ENCODE assay signal across 8 cellular contexts in the genomic region with DNA sequence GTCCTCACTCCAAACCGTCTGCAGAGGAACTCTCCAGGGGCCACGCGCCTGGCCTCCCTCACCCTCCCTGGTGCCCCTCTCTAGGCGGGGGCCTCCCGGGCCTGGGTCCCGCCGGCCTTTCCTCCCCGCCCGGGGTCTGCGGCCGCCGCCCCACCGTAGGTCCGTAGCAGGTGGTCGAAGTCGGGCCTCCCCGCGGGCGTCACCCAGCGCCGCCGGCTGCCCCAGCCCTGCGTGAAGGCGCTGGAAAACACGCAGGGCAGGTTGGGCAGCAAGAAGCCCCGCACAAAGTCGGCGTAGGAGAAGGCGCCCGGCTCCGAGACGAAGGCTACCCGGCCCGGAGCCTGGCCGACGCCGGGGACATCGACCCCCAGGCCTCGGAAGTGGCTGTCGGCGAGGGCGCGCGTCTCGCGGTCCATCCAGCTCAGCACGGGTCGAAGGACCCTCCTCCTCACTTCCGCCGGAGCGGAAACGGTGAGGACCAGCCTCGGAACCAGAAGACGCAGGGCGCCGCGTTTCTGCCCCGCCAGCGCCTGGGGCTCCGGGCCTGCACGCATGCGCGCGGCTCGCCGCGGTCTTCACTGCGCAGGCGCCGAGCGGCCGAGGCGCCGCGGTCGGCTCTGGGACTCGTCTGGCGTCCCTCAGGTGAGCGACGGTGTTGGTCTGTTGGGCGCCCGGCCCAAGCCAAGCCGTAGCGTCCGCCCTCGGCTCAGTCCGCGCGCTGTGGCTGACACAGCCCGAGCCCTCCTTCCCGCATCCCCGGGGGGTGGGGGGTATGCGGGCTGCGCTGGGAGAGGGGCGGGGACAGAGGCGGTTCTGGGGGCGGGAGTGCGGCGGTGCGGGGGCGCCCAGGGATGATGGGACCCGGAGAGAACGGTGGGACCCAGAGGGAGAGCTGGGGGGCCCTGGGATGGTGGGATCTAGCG. TPM values are rescaled to one million over a fixed set of nuclear protein-coding genes. Genes with fewer than 3 reads are reported as not detected.
DNase-seq lines count a peak whose midpoint lies in the region; ATAC-seq, FAIRE-seq and TF ChIP-seq lines count a peak whose summit lies in the region.

A gene with protein sequence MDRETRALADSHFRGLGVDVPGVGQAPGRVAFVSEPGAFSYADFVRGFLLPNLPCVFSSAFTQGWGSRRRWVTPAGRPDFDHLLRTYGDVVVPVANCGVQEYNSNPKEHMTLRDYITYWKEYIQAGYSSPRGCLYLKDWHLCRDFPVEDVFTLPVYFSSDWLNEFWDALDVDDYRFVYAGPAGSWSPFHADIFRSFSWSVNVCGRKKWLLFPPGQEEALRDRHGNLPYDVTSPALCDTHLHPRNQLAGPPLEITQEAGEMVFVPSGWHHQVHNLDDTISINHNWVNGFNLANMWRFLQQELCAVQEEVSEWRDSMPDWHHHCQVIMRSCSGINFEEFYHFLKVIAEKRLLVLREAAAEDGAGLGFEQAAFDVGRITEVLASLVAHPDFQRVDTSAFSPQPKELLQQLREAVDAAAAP (minus strand): TSS at position 445 of the 923 bp plus-strand sequence. CDS start 29 bp downstream, at position 416.
Gene SNAP47, plus strand, starts transcription at position 578 of the 923 bp plus-strand sequence. CDS start 12,302 bp downstream, outside the sequence.

- H3K9me3 ChIP-seq in adipocyte (ENCODE audit: control insufficient read depth, low read length) (no peaks in the 10 kb centered on the region), transverse colon (no peaks in the 10 kb centered on the region)

- H3K36me3 ChIP-seq in adipocyte (ENCODE audit: control insufficient read depth, insufficient read depth, low read length, severe bottlenecking) = peaks cover 21% of the 10 kb centered on the region
- H3K36me3 ChIP-seq in transverse colon = no peaks in the 10 kb centered on the region

- peak within 1 kb of the TSS; percentile 95 for H3K9ac ChIP-seq in adipocyte (ENCODE audit: low read length)

- H3K4me3 ChIP-seq in adipocyte (ENCODE audit: low read length) (peak within 1 kb of the TSS; percentile 98), transverse colon (peak within 1 kb of the TSS; percentile 85 to 88 (median 86))

- ATAC-seq in HG02763 (IDR thresholded peaks at IDR 0.05; ENCODE audit: unreplicated experiment) = peak; percentile 94

- DNase-seq in GM12891 (ENCODE audit: insufficient read length, low spot score) (peak; percentile 97), NCI-H1417 (lab: John Stamatoyannopoulos, UW) (peak; percentile 84 to 95 (median 93)), T follicular helper cell (ENCODE audit: low read depth) (peak; percentile 84), adipocyte (ENCODE audit: low read depth) (peak; percentile 96), cardiac septum (ENCODE audit: low spot score) (peak; percentile 94), pons (ENCODE audit: low spot score) (peak; percentile 83), transverse colon (peak; percentile 93)

- peak within 1 kb of the TSS; percentile 85 to 92 (median 90) for H3K27ac ChIP-seq in transverse colon

- in situ Hi-C loops in transverse colon (cut with MboI; ENCODE audit: low pct_ligation_motif_present in 1 of 4, low pct_unique_long_range_greater_than_20kb in 1 of 4, low sequenced_read_pairs in 3 of 4) = no loop called here

- intact Hi-C loops in cardiac septum (cut with DNase I) (loop anchor here (2.0 to 5.0 kb wide), 5 partner anchors 52 to 347 kb away; partner anchors contain the start of genes ARF1, WNT9A and ZNF678), transverse colon (cut with DNase I; ENCODE audit: low total_unique reads) (no loop called here)

- 1% methylated on average over 56 of the region's 104 CpGs; no CpG with 5 or more reads in 1 of the 2 donors for WGBS in transverse colon (ENCODE audit: low coverage in 1 of 2), 2 donors

- no peak for TF ChIP-seq CTCF in transverse colon (IDR thresholded peaks at IDR 0.05)

- H3K4me1 ChIP-seq in adipocyte (ENCODE audit: control insufficient read depth, insufficient read depth, low read length) = peaks cover 18% of the 10 kb centered on the region
- H3K4me1 ChIP-seq in transverse colon = peaks cover 8 to 24% (median 20%) of the 10 kb centered on the region in 4 donors

- TF ChIP-seq POLR2A in GM12891 (IDR thresholded peaks at IDR 0.05; ENCODE audit: low read depth, low read length) (peak; percentile 72), transverse colon (IDR thresholded peaks at IDR 0.05) (peak; percentile 86)

- H3K27me3 ChIP-seq in adipocyte (replicated peaks; ENCODE audit: control insufficient read depth, insufficient read depth, low read length) (no peaks in the 10 kb centered on the region), transverse colon (no peaks in the 10 kb centered on the region)

- peak; percentile 97 for FAIRE-seq in GM12891 (lab: Jason Lieb, UNC)

- no peak for TF ChIP-seq EP300 in transverse colon (IDR thresholded peaks at IDR 0.05; ENCODE audit: low read depth)

TF ChIP-seq in GM12891, 5 proteins besides CTCF, POLR2A, EP300 and RAD21:
- TF ChIP-seq POU2F2 (IDR thresholded peaks at IDR 0.05; ENCODE audit: low read depth, low read length) (peak; percentile 86), TAF1 (IDR thresholded peaks at IDR 0.05; ENCODE audit: low read depth, low read length) (no peak; the same call in 1 of the 2 replicates), POLR2AphosphoS5 (IDR thresholded peaks at IDR 0.05; ENCODE audit: low read depth, low read length) (peak; percentile 84), SPI1 (IDR thresholded peaks at IDR 0.05; ENCODE audit: low read depth, low read length) (no peak), PAX5 (IDR thresholded peaks at IDR 0.05; ENCODE audit: insufficient read depth, low read length, severe bottlenecking) (peak; percentile 37)
TF ChIP-seq in GM12891: peak in this region for 3.

RNA-seq across cellular contexts. Expression of the first gene that starts in this region (rescaled TPM):
- 10.5 TPM for polyA plus RNA-seq in GM12891 (2012; ENCODE audit: low read depth, missing spikeins)
- total RNA-seq in cardiac septum = 10.7 TPM
- total RNA-seq in transverse colon = 10 to 100 TPM in 3 of 4 donors, 1 to 10 TPM in 1; 6.8 to 52.7 (median 19.8) TPM

RNA-seq across cellular contexts. Expression of gene SNAP47, which starts in this region (rescaled TPM):
- 21.8 TPM for polyA plus RNA-seq in GM12891 (2012; ENCODE audit: low read depth, missing spikeins)
- total RNA-seq in cardiac septum (44.0 TPM), transverse colon (10 to 100 TPM; 24.1 to 49.0 (median 38.4) TPM)

Comparison
In these comparisons a context has a peak if more than half of its experiments do, and no peak if none do; other contexts are left out.
1. Peak in every context shown above with its lines: DNase-seq, ATAC-seq, H3K4me3 ChIP-seq and H3K27ac ChIP-seq.